Comparison of ENCODE assay signal across 9 cellular contexts in the genomic region with DNA sequence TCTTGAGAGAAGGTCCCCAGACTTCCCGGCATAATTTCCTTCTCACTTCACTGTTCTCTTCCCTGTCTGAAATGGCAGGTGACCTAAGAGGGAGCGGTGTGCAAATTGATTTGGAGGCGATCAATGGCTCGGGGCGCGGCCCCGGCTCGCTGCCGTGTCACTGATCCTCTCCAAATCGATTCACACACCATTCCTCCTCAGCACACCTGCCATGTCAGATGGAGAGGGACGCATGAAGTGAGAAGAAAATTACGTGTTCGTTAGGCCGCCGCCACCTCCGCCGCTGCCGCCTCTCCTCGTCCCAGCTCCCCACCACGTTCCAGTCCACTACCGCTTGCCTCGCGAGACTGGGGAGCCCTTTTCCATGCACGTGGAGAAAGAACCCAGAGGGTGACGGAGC. TPM values are rescaled to one million over a fixed set of nuclear protein-coding genes. Genes with fewer than 3 reads are reported as not detected.
"Had no signal": no experiment of that assay in that cellular context is flagged by ENCODE, and none has a peak within 500 bp of the region (broad histone marks: within the 10 kb centered on the region; RNA-seq: fewer than 3 reads in every experiment).

No MANE protein-coding gene starts in this region.

- H3K4me3 ChIP-seq: GM23338, K562 had no signal

- DNase-seq: H9, HCEC 1CT, IMR-90 had no signal

- H3K4me2 ChIP-seq: GM23338 had no signal

- FAIRE-seq: H1, H54, HTR-8/SVneo, K562 had no signal

RNA-seq across cellular contexts. Expression of gene BCL11A, which starts 31.8 kb away (rescaled TPM):
- total RNA-seq: HT-29 had no signal
